Comparison of ENCODE assay signal across 16 cellular contexts in the genomic region with DNA sequence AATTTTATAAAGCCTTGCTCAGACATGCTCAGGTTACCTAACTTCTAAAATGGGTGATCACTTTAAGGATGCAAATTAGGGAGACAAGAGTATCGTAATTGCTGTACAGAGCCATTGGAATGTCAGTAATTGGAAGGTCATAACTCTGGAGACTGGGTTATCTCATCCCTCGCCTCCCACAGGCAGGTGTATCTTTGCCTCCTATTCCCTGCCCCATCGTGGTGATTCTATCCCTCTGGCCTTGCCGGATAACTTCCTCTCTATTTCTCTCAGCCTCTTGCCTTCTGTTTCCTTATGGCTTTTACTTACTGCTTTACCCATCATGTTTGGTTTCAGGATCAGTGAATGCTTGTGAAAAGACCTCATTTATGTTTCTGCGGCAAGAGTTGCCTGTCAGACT. TPM values are rescaled to one million over a fixed set of nuclear protein-coding genes. Genes with fewer than 3 reads are reported as not detected.
DNase-seq lines count a peak whose midpoint lies in the region; ATAC-seq, FAIRE-seq and TF ChIP-seq lines count a peak whose summit lies in the region.
"Had no signal": no experiment of that assay in that cellular context is flagged by ENCODE, and none has a peak within 500 bp of the region (broad histone marks: within the 10 kb centered on the region; RNA-seq: fewer than 3 reads in every experiment).

No MANE protein-coding gene starts in this region.

- H3K36me3 ChIP-seq in CD8-positive, alpha-beta T cell (ENCODE audit: insufficient read depth, low read length) = peaks cover 7% of the 10 kb centered on the region
- H3K36me3 ChIP-seq in HEK293 (ENCODE audit: control insufficient read depth in 2 of 2, insufficient read depth in 1 of 2, low read length in 2 of 2) = peaks cover 8 to 20% of the 10 kb centered on the region in 2 experiments; a peak in 2 of 3 replicates
- peaks cover 4 to 6% of the 10 kb centered on the region in 2 experiments for H3K36me3 ChIP-seq in keratinocyte (ENCODE audit: control insufficient read depth in 2 of 2, extremely low read depth in 1 of 2, insufficient read depth in 2 of 2, low read length in 2 of 2)

- no peaks in the 10 kb centered on the region for H3K27me3 Mint-ChIP-seq in CD8-positive, alpha-beta T cell (ENCODE audit: low read depth)
- no peaks in the 10 kb centered on the region for H3K27me3 Mint-ChIP-seq in T-helper 17 cell

- no peak overlapping the region for H3K9ac ChIP-seq in keratinocyte (ENCODE audit: control insufficient read depth, extremely low read depth, insufficient read depth, low read length)

- CTCF ChIA-PET in CD8-positive, alpha-beta T cell (lab: Charles Lee) = interaction anchor here (2.1 kb wide), 1 partner anchor 23 kb away, joined by 4 read pairs; no protein-coding TSS in a partner anchor
- CTCF ChIA-PET in HEK293 (lab: Yijun Ruan, JAX) = interaction anchor here (0.6 kb wide), 1 partner anchor 73 kb away, joined by 4 read pairs; no protein-coding TSS in a partner anchor

- H4K20me1 ChIP-seq in keratinocyte (ENCODE audit: control insufficient read depth, extremely low read depth, insufficient read depth, low read length) = no peaks in the 10 kb centered on the region

- H3K9me3 ChIP-seq in CD8-positive, alpha-beta T cell (ENCODE audit: low read length) = no peaks in the 10 kb centered on the region
- H3K9me3 ChIP-seq in HEK293 (ENCODE audit: control insufficient read depth, insufficient read depth, low read depth, low read length) = no peaks in the 10 kb centered on the region
- no peaks in the 10 kb centered on the region for H3K9me3 ChIP-seq in T-helper 17 cell (ENCODE audit: control insufficient read depth, low read length, poor library complexity, severe bottlenecking)
- H3K9me3 ChIP-seq in keratinocyte (ENCODE audit: control insufficient read depth, low read depth, low read length) = no peaks in the 10 kb centered on the region

- peak overlapping the region; percentile 92 for H3K4me3 Mint-ChIP-seq in CD8-positive, alpha-beta T cell
- H3K4me3 Mint-ChIP-seq in T-helper 17 cell = peak overlapping the region; percentile 21

- ATAC-seq in CD8-positive, alpha-beta T cell = no peak
- ATAC-seq in T-helper 17 cell (no peak), HG03439 (IDR thresholded peaks at IDR 0.05; ENCODE audit: unreplicated experiment) (no peak)
- no peak for ATAC-seq in activated CD4-positive, CD25-positive, alpha-beta regulatory T cell treated with anti-CD3 and anti-CD28 coated beads, Interleukin-2, amount 50 U/mL, for 24 hours
- ATAC-seq: foreskin keratinocyte, left cardiac atrium had no signal

- peaks cover 11% of the 10 kb centered on the region for H3K79me2 ChIP-seq in keratinocyte (ENCODE audit: control insufficient read depth, insufficient read depth, low read length)

- TF ChIP-seq CTCF in CD8-positive, alpha-beta T cell (IDR thresholded peaks at IDR 0.05) = no peak
- TF ChIP-seq CTCF in HEK293 (tag by site-specific recombination; IDR thresholded peaks at IDR 0.05) (no peak), keratinocyte (optimal IDR thresholded peaks at IDR 0.05 in 1 of 3, IDR thresholded peaks at IDR 0.05 in 1 of 3, conservative IDR thresholded peaks at IDR 0.05 in 1 of 3; ENCODE audit: extremely low read depth in 1 of 3, insufficient read depth in 2 of 3, low read length in 3 of 3) (no peak)

- H3K4me1 Mint-ChIP-seq in CD8-positive, alpha-beta T cell (ENCODE audit: low read depth) = peaks cover 62% of the 10 kb centered on the region
- peaks cover 22% of the 10 kb centered on the region for H3K4me1 Mint-ChIP-seq in T-helper 17 cell

- POLR2A ChIA-PET in CD8-positive, alpha-beta T cell (lab: Charles Lee) = interaction anchor here (1.2 kb wide), 1 partner anchor 63 kb away, joined by 3 read pairs; no protein-coding TSS in a partner anchor
- POLR2A ChIA-PET in HEK293 (lab: Yijun Ruan, JAX) = no interaction called here

- intact Hi-C loops in CD8-positive, alpha-beta T cell (cut with DNase I, micrococcal nuclease) = loop anchor here (5.0 to 10.0 kb wide), 9 partner anchors 131 to 1926 kb away; partner anchors contain the start of genes DCAF17 (in 2 of the 2), METTL8 (in 2 of the 2), DLX2 (in 1 of the 2) and DYNC1I2 (in 1 of the 2)

- H2AFZ ChIP-seq in keratinocyte (ENCODE audit: control insufficient read depth, low read length) = no peak overlapping the region

- H3K9me3 Mint-ChIP-seq in CD8-positive, alpha-beta T cell = no peaks in the 10 kb centered on the region

- H3K4me3 ChIP-seq in CD8-positive, alpha-beta T cell (ENCODE audit: low read depth, low read length) = no peak overlapping the region
- H3K4me3 ChIP-seq in HEK293 (ENCODE audit: low read depth, low read length) (no peak overlapping the region), keratinocyte (ENCODE audit: control insufficient read depth in 2 of 3, extremely low read depth in 1 of 3, insufficient read depth in 2 of 3, low read depth in 1 of 3, low read length in 3 of 3) (peak overlapping the region in 2 of 3 experiments; percentile 74 to 92)

- no peaks in the 10 kb centered on the region for H3K9me1 ChIP-seq in keratinocyte (ENCODE audit: control insufficient read depth, extremely low read depth, insufficient read depth, low read length)

- DNase-seq in CD8-positive, alpha-beta T cell = no peak
- DNase-seq in T-helper 17 cell = no peak
- DNase-seq in keratinocyte (ENCODE audit: low read depth, low spot score) = no peak
- DNase-seq in 8988T = no peak
- DNase-seq in NOMO-1 treated with dmso at 0.1 percent for 144 hours (lab: John Stamatoyannopoulos, UW; ENCODE audit: unreplicated experiment) = no peak
- DNase-seq: foreskin keratinocyte; left cardiac atrium; NCI-H1436 treated with DMSO at 0.1 percent for 48 hours; NK-92 treated with Interleukin-12 subunit alpha and Interleukin-12 subunit beta, amount 100 ng/mL, for 24 hours; stimulated activated CD4-positive, alpha-beta T cell treated with anti-CD3 and anti-CD28 coated beads, Interleukin-15, amount 100 ng/mL, for 24 hours; T-helper 9 cell had no signal

- dilution Hi-C loops in keratinocyte (cut with MboI; ENCODE audit: extremely low pct_ligation_motif_present, low sequenced_read_pairs) = no loop called here

- H3K27ac ChIP-seq in CD8-positive, alpha-beta T cell (ENCODE audit: low read depth, low read length) = no peak overlapping the region
- no peak overlapping the region for H3K27ac ChIP-seq in HEK293 (ENCODE audit: extremely low read depth, low read depth, low read length)
- no peak overlapping the region for H3K27ac ChIP-seq in keratinocyte (ENCODE audit: control insufficient read depth, insufficient read depth, low read length)
- H3K27ac ChIP-seq: foreskin keratinocyte, HL-60 had no signal

- H3K4me2 ChIP-seq in keratinocyte (ENCODE audit: control insufficient read depth, extremely low read depth, insufficient read depth, low read depth, low read length) = peak overlapping the region; percentile 94

- FAIRE-seq in keratinocyte (lab: Jason Lieb, UNC) = peak; percentile 60
- FAIRE-seq: colon had no signal

- H3K4me1 ChIP-seq in CD8-positive, alpha-beta T cell (ENCODE audit: insufficient read depth, low read length) = peaks cover 47% of the 10 kb centered on the region
- H3K4me1 ChIP-seq in HEK293 (ENCODE audit: control insufficient read depth, insufficient read depth, low read length) (peaks cover 4% of the 10 kb centered on the region; the same call in 1 of the 2 replicates), keratinocyte (ENCODE audit: control insufficient read depth, extremely low read depth, insufficient read depth, low read length) (peaks cover 43% of the 10 kb centered on the region)

- no peak overlapping the region for H3K27ac Mint-ChIP-seq in CD8-positive, alpha-beta T cell
- no peak overlapping the region for H3K27ac Mint-ChIP-seq in T-helper 17 cell

- H3K36me3 Mint-ChIP-seq in CD8-positive, alpha-beta T cell = peaks cover 46% of the 10 kb centered on the region
- H3K36me3 Mint-ChIP-seq in T-helper 17 cell (ENCODE audit: low read depth) = no peaks in the 10 kb centered on the region

- H3K27me3 ChIP-seq in CD8-positive, alpha-beta T cell (ENCODE audit: insufficient read depth, low read length) = no peaks in the 10 kb centered on the region
- no peaks in the 10 kb centered on the region for H3K27me3 ChIP-seq in keratinocyte (ENCODE audit: control insufficient read depth, extremely low read depth, insufficient read depth, low read length)
- H3K27me3 ChIP-seq: foreskin keratinocyte had no signal

TF ChIP-seq in HEK293, 187 proteins besides CTCF, POLR2A, EP300 and RAD21 (continues in another document):
- TF ChIP-seq ZNF350 (tag by site-specific recombination; IDR thresholded peaks at IDR 0.05) (no peak), REPIN1 (tag by site-specific recombination; IDR thresholded peaks at IDR 0.05; ENCODE audit: low read depth) (no peak), ZNF26 (tag by site-specific recombination; IDR thresholded peaks at IDR 0.05) (no peak), ZNF16 (tag by site-specific recombination; IDR thresholded peaks at IDR 0.05; ENCODE audit: low read depth) (no peak), IKZF3 (tag by site-specific recombination; IDR thresholded peaks at IDR 0.05) (0 out of 2 replicates have a peak, but pooled peaks have one; percentile 19), ZNF596 (tag by site-specific recombination; IDR thresholded peaks at IDR 0.05) (no peak), ZNF830 (tag by site-specific recombination; IDR thresholded peaks at IDR 0.05; ENCODE audit: low read depth) (no peak), ZNF155 (tag by site-specific recombination; IDR thresholded peaks at IDR 0.05) (no peak)

RNA-seq across cellular contexts. Expression of gene PDK1, which starts 2.5 kb away (rescaled TPM):
- total RNA-seq in CD8-positive, alpha-beta T cell = 10 to 100 TPM; 34.1 to 36.6 TPM
- total RNA-seq in T-helper 17 cell = 10 to 100 TPM; 25.5 to 34.0 TPM
- 10.5 to 29.2 TPM (median 22.9 TPM) in 3 replicates for polyA plus RNA-seq in keratinocyte
- polyA plus RNA-seq in keratinocyte (2011; ENCODE audit: low read depth) = 3.4 TPM
- 6.2 and 12.8 TPM in 2 replicates for polyA plus RNA-seq in keratinocyte (2011; cell fraction: cytosol; rRNA removed)
- polyA plus RNA-seq in keratinocyte (2011; cell fraction: nucleus; rRNA removed) = 14.2 and 14.9 TPM in 2 replicates
- polyA plus RNA-seq in keratinocyte (2012; ENCODE audit: low replicate concordance) = 6.2 and 6.4 TPM in 2 replicates
- 15.3 to 62.5 TPM (median 44.0 TPM) in 3 replicates for polyA minus RNA-seq in keratinocyte
- polyA minus RNA-seq in keratinocyte (2011; cell fraction: cytosol; rRNA and poly(A)+ RNA removed) = 13.4 TPM
- 10.3 and 25.6 TPM in 2 replicates for polyA minus RNA-seq in keratinocyte (2011; cell fraction: nucleus; rRNA and poly(A)+ RNA removed)

Comparison
In these comparisons a context has a peak if more than half of its experiments do, and no peak if none do; other contexts are left out.
1. H3K4me3 ChIP-seq: peak in keratinocyte (2 of 3); none in CD8-positive, alpha-beta T cell (single experiment) and HEK293 (single experiment).